Comparison of ENCODE assay signal across 28 cellular contexts in the genomic region with DNA sequence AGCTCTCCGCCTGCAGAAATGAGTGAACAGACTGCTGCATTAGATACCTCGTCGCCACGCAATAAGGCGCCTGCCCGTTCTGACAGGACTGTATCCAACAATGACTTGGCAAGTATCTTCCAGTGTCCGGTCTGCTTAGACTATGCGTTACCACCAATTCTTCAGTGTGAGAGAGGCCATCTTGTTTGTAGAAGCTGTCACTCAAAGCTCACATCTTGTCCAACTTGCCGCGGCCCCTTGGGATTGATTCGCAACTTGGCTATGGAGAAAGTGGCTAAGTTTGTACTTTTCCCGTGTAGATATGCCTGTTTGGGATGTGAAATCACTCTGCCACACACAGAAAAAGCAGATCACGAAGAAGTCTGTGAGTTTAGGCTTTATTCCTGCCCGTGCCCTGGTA.
"Had no signal": no experiment of that assay in that cellular context is flagged by ENCODE, and none has a peak within 500 bp of the region (broad histone marks: within the 10 kb centered on the region; RNA-seq: fewer than 3 reads in every experiment).

No MANE protein-coding gene starts in this region.

- H3K36me3 Mint-ChIP-seq: stimulated activated effector memory CD8-positive, alpha-beta T cell treated with anti-CD3 and anti-CD28 coated beads, Interleukin-12 subunit alpha, Interleukin-12 subunit beta, amount 100 ng/mL, for 72 hours; stimulated activated memory B cell treated with anti-CD40 and anti-IgM and Interleukin-4, amounts not matched to agents 10 μg/mL and 1 μg/mL and 100 μg/mL, for 72 hours; stimulated activated naive B cell treated with anti-CD40 and anti-IgM and Interleukin-4, amounts not matched to agents 10 μg/mL and 1 μg/mL and 100 μg/mL, for 72 hours; type B pancreatic cell had no signal

- H3K27me3 Mint-ChIP-seq: stimulated activated memory B cell treated with anti-CD40 and anti-IgM and Interleukin-4, amounts not matched to agents 10 μg/mL and 1 μg/mL and 100 μg/mL, for 72 hours; stimulated activated naive B cell treated with anti-CD40 and anti-IgM and Interleukin-4, amounts not matched to agents 10 μg/mL and 1 μg/mL and 100 μg/mL, for 72 hours; stimulated activated naive CD8-positive, alpha-beta T cell treated with anti-CD3 and anti-CD28 coated beads, Interleukin-15, amount 100 ng/mL, for 72 hours; stimulated activated naive CD8-positive, alpha-beta T cell treated with anti-CD3 and anti-CD28 coated beads, Interleukin-15, Interleukin-2, amounts not matched to agents 100 ng/mL and 50 ng/mL, for 24 hours; type B pancreatic cell had no signal

- H3K9me3 ChIP-seq: suprapubic skin, testis, thoracic aorta, thyroid gland, transverse colon, upper lobe of right lung, uterus, vagina had no signal

- H3K4me3 Mint-ChIP-seq: stimulated activated effector memory CD8-positive, alpha-beta T cell treated with anti-CD3 and anti-CD28 coated beads, Interleukin-12 subunit alpha, Interleukin-12 subunit beta, amount 100 ng/mL, for 72 hours; stimulated activated memory B cell treated with anti-CD40 and anti-IgM and Interleukin-4, amounts not matched to agents 10 μg/mL and 1 μg/mL and 100 μg/mL, for 72 hours; stimulated activated naive B cell treated with anti-CD40 and anti-IgM and Interleukin-4, amounts not matched to agents 10 μg/mL and 1 μg/mL and 100 μg/mL, for 72 hours; stimulated activated naive CD8-positive, alpha-beta T cell treated with anti-CD3 and anti-CD28 coated beads, Interleukin-15, amount 100 ng/mL, for 72 hours; stimulated activated naive CD8-positive, alpha-beta T cell treated with anti-CD3 and anti-CD28 coated beads, Interleukin-15, Interleukin-2, amounts not matched to agents 100 ng/mL and 50 ng/mL, for 24 hours; type B pancreatic cell had no signal

- H3K27ac Mint-ChIP-seq: stimulated activated effector memory CD8-positive, alpha-beta T cell treated with anti-CD3 and anti-CD28 coated beads, Interleukin-12 subunit alpha, Interleukin-12 subunit beta, amount 100 ng/mL, for 72 hours; stimulated activated memory B cell treated with anti-CD40 and anti-IgM and Interleukin-4, amounts not matched to agents 10 μg/mL and 1 μg/mL and 100 μg/mL, for 72 hours; stimulated activated naive B cell treated with anti-CD40 and anti-IgM and Interleukin-4, amounts not matched to agents 10 μg/mL and 1 μg/mL and 100 μg/mL, for 72 hours; stimulated activated naive CD8-positive, alpha-beta T cell treated with anti-CD3 and anti-CD28 coated beads, Interleukin-15, amount 100 ng/mL, for 72 hours; stimulated activated naive CD8-positive, alpha-beta T cell treated with anti-CD3 and anti-CD28 coated beads, Interleukin-15, Interleukin-2, amounts not matched to agents 100 ng/mL and 50 ng/mL, for 24 hours; type B pancreatic cell had no signal

- ATAC-seq: stimulated activated effector memory CD8-positive, alpha-beta T cell treated with anti-CD3 and anti-CD28 coated beads, Interleukin-12 subunit alpha, Interleukin-12 subunit beta, amount 100 ng/mL, for 72 hours; stimulated activated memory B cell treated with anti-CD40 and anti-IgM and Interleukin-4, amounts not matched to agents 10 μg/mL and 1 μg/mL and 100 μg/mL, for 72 hours; stimulated activated naive B cell treated with anti-CD40 and anti-IgM and Interleukin-4, amounts not matched to agents 10 μg/mL and 1 μg/mL and 100 μg/mL, for 72 hours; stimulated activated naive CD8-positive, alpha-beta T cell treated with anti-CD3 and anti-CD28 coated beads, Interleukin-15, amount 100 ng/mL, for 72 hours; stimulated activated naive CD8-positive, alpha-beta T cell treated with anti-CD3 and anti-CD28 coated beads, Interleukin-15, Interleukin-2, amounts not matched to agents 100 U/mL and 50 U/mL, for 24 hours; upper lobe of right lung had no signal

- H3K4me1 ChIP-seq: stomach, suprapubic skin, testis, thyroid gland, tibial artery, transverse colon, upper lobe of left lung, upper lobe of right lung, uterus, vagina had no signal

- H3K36me3 ChIP-seq: stomach, suprapubic skin, thoracic aorta, thyroid gland, tibial artery, transverse colon, upper lobe of left lung, upper lobe of right lung, uterus, vagina had no signal

- DNase-seq: stimulated activated CD4-positive, alpha-beta T cell treated with anti-CD3 and anti-CD28 coated beads, Interleukin-2, amount 100 ng/mL, for 48 hours; stimulated activated CD4-positive, alpha-beta T cell treated with anti-CD3 and anti-CD28 coated beads, Interleukin-4, amount 100 ng/mL, for 1 hour; stimulated activated CD4-positive, alpha-beta T cell treated with anti-CD3 and anti-CD28 coated beads, Interleukin-4, amount 100 ng/mL, for 24 hours; stimulated activated CD4-positive, alpha-beta T cell treated with anti-CD3 and anti-CD28 coated beads, Interleukin-4, amount 100 ng/mL, for 4 hours; stimulated activated CD8-positive, alpha-beta memory T cell treated with anti-CD3 and anti-CD28 coated beads, Interleukin-4, amount 100 ng/mL, for 48 hours; stimulated activated naive B cell treated with anti-CD40 and anti-IgM and Interleukin-4, amounts not matched to agents 10 μg/mL and 1 μg/mL and 100 μg/mL, for 72 hours; stimulated activated naive CD4-positive, alpha-beta T cell; stimulated activated naive CD4-positive, alpha-beta T cell treated with Interleukin-2 at 50 U/mL for 16 hours; stimulated activated naive CD8-positive, alpha-beta T cell treated with anti-CD3 and anti-CD28 coated beads, Interleukin-15, amount 100 ng/mL, for 72 hours; stimulated activated naive CD8-positive, alpha-beta T cell treated with anti-CD3 and anti-CD28 coated beads, Interleukin-15, Interleukin-2, amounts not matched to agents 100 U/mL and 50 U/mL, for 24 hours; stomach; substantia nigra; thyroid gland; tibial artery; transverse colon; trophoblast cell; upper lobe of right lung; uterus had no signal

- FAIRE-seq: urothelium cell line had no signal

- H3K4me1 Mint-ChIP-seq: stimulated activated effector memory CD8-positive, alpha-beta T cell treated with anti-CD3 and anti-CD28 coated beads, Interleukin-12 subunit alpha, Interleukin-12 subunit beta, amount 100 ng/mL, for 72 hours; stimulated activated memory B cell treated with anti-CD40 and anti-IgM and Interleukin-4, amounts not matched to agents 10 μg/mL and 1 μg/mL and 100 μg/mL, for 72 hours; stimulated activated naive B cell treated with anti-CD40 and anti-IgM and Interleukin-4, amounts not matched to agents 10 μg/mL and 1 μg/mL and 100 μg/mL, for 72 hours; stimulated activated naive CD8-positive, alpha-beta T cell treated with anti-CD3 and anti-CD28 coated beads, Interleukin-15, amount 100 ng/mL, for 72 hours had no signal

- H3K27ac ChIP-seq: stomach, suprapubic skin, testis, thoracic aorta, thyroid gland, tibial artery, transverse colon, upper lobe of left lung, upper lobe of right lung, uterus, vagina had no signal

- H3K27me3 ChIP-seq: stomach, suprapubic skin, testis, thyroid gland, tibial artery, transverse colon, upper lobe of left lung, upper lobe of right lung, uterus, vagina had no signal

- H3K9me3 Mint-ChIP-seq: stimulated activated effector memory CD8-positive, alpha-beta T cell treated with anti-CD3 and anti-CD28 coated beads, Interleukin-12 subunit alpha, Interleukin-12 subunit beta, amount 100 ng/mL, for 72 hours; stimulated activated memory B cell treated with anti-CD40 and anti-IgM and Interleukin-4, amounts not matched to agents 10 μg/mL and 1 μg/mL and 100 μg/mL, for 72 hours; stimulated activated naive CD8-positive, alpha-beta T cell treated with anti-CD3 and anti-CD28 coated beads, Interleukin-15, Interleukin-2, amounts not matched to agents 100 ng/mL and 50 ng/mL, for 24 hours had no signal

- H3K4me3 ChIP-seq: stomach, suprapubic skin, thoracic aorta, thyroid gland, tibial artery, transverse colon, upper lobe of left lung, upper lobe of right lung, uterus, vagina had no signal
